ENCODE assay signal across 8 cellular contexts in the genomic region with DNA sequence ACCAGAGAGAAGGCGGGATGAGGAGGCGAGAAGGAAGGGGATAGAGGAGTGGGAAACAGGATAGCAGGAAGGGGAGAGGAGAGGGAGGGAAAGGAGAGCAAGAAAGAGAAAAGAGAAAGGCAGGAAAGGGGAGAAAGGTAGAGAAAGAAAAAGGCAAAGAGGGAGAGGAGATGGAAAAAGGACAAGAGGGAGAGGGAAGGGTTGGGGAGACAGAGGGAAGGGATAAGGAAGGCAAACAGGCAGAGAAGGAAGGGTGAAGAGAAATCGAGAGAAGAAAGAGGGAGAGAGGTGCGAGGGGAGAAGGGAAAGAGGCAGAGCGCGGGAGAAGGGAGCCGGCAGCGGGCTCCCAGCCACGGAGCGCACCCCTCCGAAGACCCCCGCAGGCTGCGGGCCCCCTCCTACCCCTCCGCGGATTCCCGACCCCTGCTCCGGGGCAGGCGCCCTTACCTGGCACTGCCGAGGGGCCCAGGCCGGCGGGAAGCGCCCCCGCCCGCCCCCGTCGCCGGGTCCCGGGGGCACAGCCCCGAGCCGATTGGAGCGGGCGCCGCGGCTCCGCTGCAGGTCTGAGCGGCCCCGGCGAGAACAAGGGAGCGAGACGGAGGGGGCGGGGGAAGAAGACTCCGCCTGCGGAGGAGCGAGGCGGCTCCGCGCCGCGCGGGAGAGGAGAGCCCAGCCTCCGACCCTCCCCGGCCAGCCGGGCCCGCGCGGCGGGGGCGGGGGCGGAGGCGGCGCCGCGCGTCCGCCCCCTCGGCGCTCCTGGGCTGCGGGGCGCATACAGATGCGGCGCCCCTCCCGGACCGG. TPM values are rescaled to one million over a fixed set of nuclear protein-coding genes. Genes with fewer than 3 reads are reported as not detected.
DNase-seq lines count a peak whose midpoint lies in the region; ATAC-seq and TF ChIP-seq lines count a peak whose summit lies in the region.

A gene with protein sequence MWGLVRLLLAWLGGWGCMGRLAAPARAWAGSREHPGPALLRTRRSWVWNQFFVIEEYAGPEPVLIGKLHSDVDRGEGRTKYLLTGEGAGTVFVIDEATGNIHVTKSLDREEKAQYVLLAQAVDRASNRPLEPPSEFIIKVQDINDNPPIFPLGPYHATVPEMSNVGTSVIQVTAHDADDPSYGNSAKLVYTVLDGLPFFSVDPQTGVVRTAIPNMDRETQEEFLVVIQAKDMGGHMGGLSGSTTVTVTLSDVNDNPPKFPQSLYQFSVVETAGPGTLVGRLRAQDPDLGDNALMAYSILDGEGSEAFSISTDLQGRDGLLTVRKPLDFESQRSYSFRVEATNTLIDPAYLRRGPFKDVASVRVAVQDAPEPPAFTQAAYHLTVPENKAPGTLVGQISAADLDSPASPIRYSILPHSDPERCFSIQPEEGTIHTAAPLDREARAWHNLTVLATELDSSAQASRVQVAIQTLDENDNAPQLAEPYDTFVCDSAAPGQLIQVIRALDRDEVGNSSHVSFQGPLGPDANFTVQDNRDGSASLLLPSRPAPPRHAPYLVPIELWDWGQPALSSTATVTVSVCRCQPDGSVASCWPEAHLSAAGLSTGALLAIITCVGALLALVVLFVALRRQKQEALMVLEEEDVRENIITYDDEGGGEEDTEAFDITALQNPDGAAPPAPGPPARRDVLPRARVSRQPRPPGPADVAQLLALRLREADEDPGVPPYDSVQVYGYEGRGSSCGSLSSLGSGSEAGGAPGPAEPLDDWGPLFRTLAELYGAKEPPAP (minus strand): TSS at position 565 of the 801 bp plus-strand sequence. CDS start 1,787 bp downstream, outside the sequence.

- H3K4me3 ChIP-seq in LNCaP clone FGC (ENCODE audit: low read depth, low read length) (peak within 1 kb of the TSS; percentile 67), gastroesophageal sphincter (peak within 1 kb of the TSS; percentile 58 to 76), osteoblast (ENCODE audit: insufficient read depth, low read length) (peak within 1 kb of the TSS; percentile 69), urinary bladder (ENCODE audit: low read depth, low read length) (peak within 1 kb of the TSS; percentile 68)

- WGBS in gastroesophageal sphincter (ENCODE audit: low coverage in 1 of 2), 2 donors, result 0 to 9% methylated on average over 12 to 15 of the region's 73 CpGs
- 2% methylated on average over 73 of the region's 73 CpGs for whole genome bisulfite sequencing in urinary bladder

- peaks cover 6% of the 10 kb centered on the region for H3K79me2 ChIP-seq in osteoblast (ENCODE audit: insufficient read depth, low read length)

- H2AFZ ChIP-seq in osteoblast (ENCODE audit: low read length), result peak within 1 kb of the TSS; percentile 39

- peak; percentile 19 to 31 for TF ChIP-seq POLR2A in gastroesophageal sphincter (IDR thresholded peaks at IDR 0.05)

- peak within 1 kb of the TSS; percentile 93 for H3K4me2 ChIP-seq in osteoblast (ENCODE audit: insufficient read depth, low read length)

- TF ChIP-seq CTCF in LNCaP clone FGC (IDR thresholded peaks at IDR 0.05; ENCODE audit: control insufficient read depth, extremely low read depth, insufficient read depth), result no peak
- TF ChIP-seq CTCF in gastroesophageal sphincter (IDR thresholded peaks at IDR 0.05), result no peak
- no peak for TF ChIP-seq CTCF in osteoblast (IDR thresholded peaks at IDR 0.05; ENCODE audit: extremely low read depth, low read depth, low read length)

- H3K27ac ChIP-seq in gastroesophageal sphincter, result peak within 1 kb of the TSS; percentile 29 to 84 (median 80)
- peak within 1 kb of the TSS; percentile 7 for H3K27ac ChIP-seq in osteoblast (ENCODE audit: low read depth, low read length)
- H3K27ac ChIP-seq in urinary bladder (ENCODE audit: low read depth), result peak within 1 kb of the TSS; percentile 12

- H3K27me3 ChIP-seq in gastroesophageal sphincter (no peaks in the 10 kb centered on the region), osteoblast (ENCODE audit: insufficient read depth, low read length) (no peaks in the 10 kb centered on the region)

- ATAC-seq in GM21360 (IDR thresholded peaks at IDR 0.05; ENCODE audit: unreplicated experiment) (peak; percentile 53), gastroesophageal sphincter (peak; percentile 82), GM21576 (IDR thresholded peaks at IDR 0.05; ENCODE audit: unreplicated experiment) (no peak)

- H3K9me3 ChIP-seq in gastroesophageal sphincter (no peaks in the 10 kb centered on the region), osteoblast (ENCODE audit: low read depth, low read length) (no peaks in the 10 kb centered on the region)

- peaks cover 0 to 36% of the 10 kb centered on the region in 2 donors for H3K36me3 ChIP-seq in gastroesophageal sphincter
- H3K36me3 ChIP-seq in osteoblast (ENCODE audit: insufficient read depth, low read length), result peaks cover 30% of the 10 kb centered on the region
- peaks cover 4% of the 10 kb centered on the region for H3K36me3 ChIP-seq in urinary bladder (ENCODE audit: insufficient read depth)

- peak; percentile 77 for DNase-seq in AG08395 (ENCODE audit: low spot score)
- DNase-seq in LNCaP clone FGC (ENCODE audit: low read depth), result no peak
- DNase-seq in activated T-helper 1 cell treated with anti-CD3 and anti-CD28 coated beads, Interleukin-2, amount 50 U/mL, for 16 hours (ENCODE audit: low read depth in 1 of 2, low spot score in 1 of 2), result peak; percentile 31 to 54
- peak; percentile 98 for DNase-seq in osteoblast (ENCODE audit: insufficient read length, low spot score, missing footprints)

- TF ChIP-seq EP300 in gastroesophageal sphincter (IDR thresholded peaks at IDR 0.05), result no peak

- H4K20me1 ChIP-seq in osteoblast (ENCODE audit: insufficient read depth, low read length), result peaks cover 19% of the 10 kb centered on the region

- peaks cover 0 to 37% (median 12%) of the 10 kb centered on the region in 3 donors for H3K4me1 ChIP-seq in gastroesophageal sphincter
- peaks cover 22% of the 10 kb centered on the region for H3K4me1 ChIP-seq in osteoblast (ENCODE audit: insufficient read depth, low read length)
- no peaks in the 10 kb centered on the region for H3K4me1 ChIP-seq in urinary bladder (ENCODE audit: insufficient read depth)

RNA-seq across cellular contexts. Expression of the gene that starts here (rescaled TPM):
- total RNA-seq in gastroesophageal sphincter (1 to 10 TPM; 1.5 to 3.6 (median 2.6) TPM), osteoblast (3.3 and 3.5 TPM in 2 replicates), urinary bladder (6.4 TPM)
- polyA plus RNA-seq in urinary bladder, result 4.4 TPM

Comparison
In these comparisons a context has a peak if more than half of its experiments do, and no peak if none do; other contexts are left out.
1. H3K27ac ChIP-seq: peak in every context shown above with its lines; median percentile 80 in gastroesophageal sphincter; 12 in urinary bladder; 7 in osteoblast.